Comparison of ENCODE assay signal across 18 cellular contexts in the genomic region with DNA sequence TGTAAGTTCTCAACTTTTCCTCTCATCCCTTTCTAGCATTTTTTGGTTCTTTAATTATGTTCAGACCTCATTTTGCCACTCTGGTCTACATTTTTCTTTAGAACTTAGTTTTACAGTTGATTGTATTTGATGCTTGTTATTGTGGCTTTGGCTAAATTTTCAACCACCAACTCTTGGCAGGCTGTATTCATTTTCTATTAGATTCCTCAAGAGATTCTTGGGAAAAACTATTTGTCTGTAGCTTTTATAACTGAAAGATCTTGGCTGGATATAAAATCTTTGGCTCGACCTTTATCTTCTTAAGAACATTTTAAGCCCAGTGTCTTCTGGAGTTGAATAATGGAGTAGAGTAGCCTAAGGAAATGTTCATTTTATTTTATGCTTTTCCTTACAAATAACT.
DNase-seq lines count a peak whose midpoint lies in the region; ATAC-seq and TF ChIP-seq lines count a peak whose summit lies in the region.
"Had no signal": no experiment of that assay in that cellular context is flagged by ENCODE, and none has a peak within 500 bp of the region (broad histone marks: within the 10 kb centered on the region; RNA-seq: fewer than 3 reads in every experiment).

No MANE protein-coding gene starts in this region.

- no peak for ATAC-seq in GM21447 (IDR thresholded peaks at IDR 0.05; ENCODE audit: unreplicated experiment)
- ATAC-seq: A549; CD8-positive, alpha-beta T cell had no signal

- H3K4me3 Mint-ChIP-seq in activated T-cell treated with anti-CD3 and anti-CD28 coated beads, Interleukin-2, amount 50 U/mL, for 24 hours, result no peak overlapping the region
- H3K4me3 Mint-ChIP-seq: B cell; CD4-positive, alpha-beta T cell; CD8-positive, alpha-beta T cell had no signal

- H3K36me3 Mint-ChIP-seq in activated T-cell treated with anti-CD3 and anti-CD28 coated beads, Interleukin-2, amount 50 U/mL, for 24 hours (ENCODE audit: low read depth), result no peaks in the 10 kb centered on the region
- H3K36me3 Mint-ChIP-seq: CD8-positive, alpha-beta T cell had no signal

- no peak overlapping the region for H3K4me3 ChIP-seq in SK-N-MC
- H3K4me3 ChIP-seq in astrocyte of the cerebellum (ENCODE audit: low read depth, low read length), result no peak overlapping the region
- no peak overlapping the region for H3K4me3 ChIP-seq in astrocyte of the spinal cord (ENCODE audit: low read depth, low read length)
- H3K4me3 ChIP-seq: A549; BLaER1 treated with 17β-estradiol and CSF1 and Interleukin-3, amounts not matched to agents 10 nM and 100 nM had no signal

- H3K9ac ChIP-seq in SK-N-MC (ENCODE audit: insufficient read length), result no peak overlapping the region
- H3K9ac ChIP-seq: BLaER1 treated with 17β-estradiol and CSF1 and Interleukin-3, amounts not matched to agents 10 nM and 100 nM had no signal

- H3K27me3 Mint-ChIP-seq in activated T-cell treated with anti-CD3 and anti-CD28 coated beads, Interleukin-2, amount 50 U/mL, for 24 hours, result no peaks in the 10 kb centered on the region
- H3K27me3 Mint-ChIP-seq: B cell; CD4-positive, alpha-beta T cell had no signal

- no peaks in the 10 kb centered on the region for H3K9me3 ChIP-seq in SK-N-MC (ENCODE audit: low read depth, low read length)
- H3K9me3 ChIP-seq: A549, Caco-2 had no signal

- DNase-seq in SK-N-MC (ENCODE audit: low read depth, low spot score) (no peak), astrocyte of the cerebellum (ENCODE audit: low read depth) (peak; percentile 78), astrocyte of the spinal cord (ENCODE audit: low read depth, low spot score) (peak; percentile 35), OCI-M1 (lab: John Stamatoyannopoulos, UW) (no peak)
- DNase-seq in activated T-cell treated with anti-CD3 and anti-CD28 coated beads, Interleukin-2, amount 50 U/mL, for 24 hours, result no peak
- DNase-seq: AML-193; Caco-2; Calu3; CD4-positive, alpha-beta T cell; CD8-positive, alpha-beta T cell; DMS79 treated with DMSO at 0.1 percent for 48 hours; GF-D8 had no signal

- TF ChIP-seq CTCF in astrocyte of the cerebellum (IDR thresholded peaks at IDR 0.05; ENCODE audit: low read depth, low read length, missing control alignments) (no peak), astrocyte of the spinal cord (IDR thresholded peaks at IDR 0.05; ENCODE audit: low read depth, low read length) (no peak)

- no peaks in the 10 kb centered on the region for H3K36me3 ChIP-seq in SK-N-MC (ENCODE audit: insufficient read depth, low read length)
- H3K36me3 ChIP-seq: BLaER1 treated with 17β-estradiol and CSF1 and Interleukin-3, amounts not matched to agents 10 nM and 100 nM had no signal

- no peaks in the 10 kb centered on the region for H3K4me1 Mint-ChIP-seq in activated T-cell treated with anti-CD3 and anti-CD28 coated beads, Interleukin-2, amount 50 U/mL, for 24 hours (ENCODE audit: low read depth)
- H3K4me1 Mint-ChIP-seq: B cell had no signal

- no peak overlapping the region for H3K27ac Mint-ChIP-seq in activated T-cell treated with anti-CD3 and anti-CD28 coated beads, Interleukin-2, amount 50 U/mL, for 24 hours
- H3K27ac Mint-ChIP-seq: B cell; CD4-positive, alpha-beta T cell; CD8-positive, alpha-beta T cell had no signal

- H3K9me3 Mint-ChIP-seq in activated T-cell treated with anti-CD3 and anti-CD28 coated beads, Interleukin-2, amount 50 U/mL, for 24 hours, result peaks cover 9% of the 10 kb centered on the region

- in situ Hi-C loops in astrocyte of the cerebellum (cut with HindIII; ENCODE audit: low sequenced_read_pairs), result no loop called here
- in situ Hi-C loops in astrocyte of the spinal cord (cut with HindIII; ENCODE audit: low sequenced_read_pairs), result no loop called here

- H3K27ac ChIP-seq in SK-N-MC, result peak overlapping the region; percentile 63; the same call in 1 of the 2 replicates
- H3K27ac ChIP-seq: 22Rv1; A549; BLaER1 treated with 17β-estradiol and CSF1 and Interleukin-3, amounts not matched to agents 10 nM and 100 nM; C4-2B had no signal

Comparison
In these comparisons a context has a peak if more than half of its experiments do, and no peak if none do; other contexts are left out.
1. DNase-seq: peak in astrocyte of the cerebellum (single experiment) and astrocyte of the spinal cord (single experiment); none in SK-N-MC (single experiment), OCI-M1 (single experiment) and activated T-cell treated with anti-CD3 and anti-CD28 coated beads, Interleukin-2, amount 50 U/mL, for 24 hours (single experiment).